Comparison of ENCODE assay signal across 7 cellular contexts in genomic region chr1:183021405-183022201, GRCh38. TPM values are rescaled to one million over a fixed set of nuclear protein-coding genes. Genes with fewer than 3 reads are reported as not detected.
DNase-seq lines count a peak whose midpoint lies in the region; ATAC-seq and TF ChIP-seq lines count a peak whose summit lies in the region.

No MANE protein-coding gene starts in this region.

- H3K9ac ChIP-seq in KMS-11, result peak overlapping the region; percentile 79; the same call in 1 of the 2 replicates

- DNase-seq in astrocyte of the spinal cord (ENCODE audit: low read depth, low spot score) (no peak), left lung (no peak), testis (no peak), cerebellar nuclear complex (lab: John Stamatoyannopoulos, UW) (no peak), DMS53 (lab: John Stamatoyannopoulos, UW) (no peak), omental fat pad (ENCODE audit: low spot score) (no peak)

- H3K27ac ChIP-seq in KMS-11 (peak overlapping the region; percentile 69; the same call in 1 of the 2 replicates), left lung (peak overlapping the region; percentile 96 to 99), testis (peak overlapping the region; percentile 98 to 99)

- 0 out of 2 replicates have a peak, but pooled peaks cover 5% of the 10 kb centered on the region for H3K79me2 ChIP-seq in KMS-11 (ENCODE audit: insufficient read depth, low read depth)

- H3K4me1 ChIP-seq in KMS-11 (ENCODE audit: low read depth, poor library complexity, severe bottlenecking) (peaks cover 35% of the 10 kb centered on the region), left lung (peaks cover 6 to 21% of the 10 kb centered on the region in 2 donors), testis (peaks cover 7% of the 10 kb centered on the region)

- no peak for TF ChIP-seq POLR2A in testis (IDR thresholded peaks at IDR 0.05)

- intact Hi-C loops in left lung (cut with DNase I) (loop anchor here in 1 of 2 donors (10.0 kb wide), 2 partner anchors 57 to 83 kb away; no protein-coding TSS in a partner anchor), testis (cut with DNase I; ENCODE audit: low total_unique reads) (no loop called here)

- no peaks in the 10 kb centered on the region for H4K20me1 ChIP-seq in KMS-11 (ENCODE audit: insufficient read depth)

- H3K4me2 ChIP-seq in KMS-11, result peak overlapping the region; percentile 26

- 44 to 54% methylated on average over 11 of the region's 11 CpGs for WGBS in testis, 2 donors

- H3K27me3 ChIP-seq in KMS-11 (ENCODE audit: insufficient read depth, low read depth) (no peaks in the 10 kb centered on the region), left lung (peaks cover 0 to 46% of the 10 kb centered on the region in 2 donors), testis (no peaks in the 10 kb centered on the region)

- H3K36me3 ChIP-seq in KMS-11 (ENCODE audit: insufficient read depth), result no peaks in the 10 kb centered on the region
- no peaks in the 10 kb centered on the region for H3K36me3 ChIP-seq in left lung
- H3K36me3 ChIP-seq in testis (ENCODE audit: low read depth, missing control alignments), result no peaks in the 10 kb centered on the region

- in situ Hi-C loops in astrocyte of the spinal cord (cut with HindIII; ENCODE audit: low sequenced_read_pairs), result no loop called here

- H3K4me3 ChIP-seq in KMS-11 (IDR thresholded peaks at IDR 0.05; ENCODE audit: insufficient read depth, low read depth, low read length), result no peak overlapping the region
- peak overlapping the region; percentile 90 for H3K4me3 ChIP-seq in astrocyte of the spinal cord (ENCODE audit: low read depth, low read length)
- H3K4me3 ChIP-seq in left lung, result peak overlapping the region; percentile 62 to 68
- H3K4me3 ChIP-seq in testis, result peak overlapping the region; percentile 87 to 93

- ATAC-seq in left lung (no peak), omental fat pad (ENCODE audit: low FRiP score) (no peak)

- peak overlapping the region; percentile 88; the same call in 1 of the 2 replicates for H2AFZ ChIP-seq in KMS-11 (ENCODE audit: low read depth)

- no peaks in the 10 kb centered on the region for H3K9me3 ChIP-seq in left lung
- H3K9me3 ChIP-seq in testis, result no peaks in the 10 kb centered on the region

- TF ChIP-seq CTCF in KMS-11 (conservative IDR thresholded peaks at IDR 0.05; ENCODE audit: low read depth, low read length) (no peak), astrocyte of the spinal cord (IDR thresholded peaks at IDR 0.05; ENCODE audit: low read depth, low read length) (no peak), left lung (IDR thresholded peaks at IDR 0.05) (no peak), testis (IDR thresholded peaks at IDR 0.05) (no peak), omental fat pad (IDR thresholded peaks at IDR 0.05) (no peak)

RNA-seq across cellular contexts. Expression of gene LAMC1, which starts 1.6 kb away (rescaled TPM):
- total RNA-seq in left lung, result 100 to 1,000 TPM; 144 to 213 TPM
- 100 to 1,000 TPM; 106 to 112 TPM for total RNA-seq in testis
- polyA plus RNA-seq in testis (ENCODE audit: insufficient read depth, low read depth, low replicate concordance), result 64.5 TPM
- 100 to 1,000 TPM; 377 to 829 (median 461) TPM for total RNA-seq in omental fat pad
